In genomic region chr1:26787381-26787705, GRCh38 we compare ENCODE assay signal across 8 cellular contexts. TPM values are rescaled to one million over a fixed set of nuclear protein-coding genes. Genes with fewer than 3 reads are reported as not detected.
A peak's percentile ranks its signal among the peaks of the same experiment; 100 is the strongest.
DNase-seq lines count a peak whose midpoint lies in the region; ATAC-seq and TF ChIP-seq lines count a peak whose summit lies in the region.

No MANE protein-coding gene starts in this region.

- H3K27ac ChIP-seq in CD4-positive, alpha-beta memory T cell (ENCODE audit: low read depth, low read length): peak overlapping the region; percentile 90
- peak overlapping the region; percentile 90 to 98 (median 98) for H3K27ac ChIP-seq in esophagus muscularis mucosa (replicated peaks in 1 of 4)

- TF ChIP-seq CTCF in esophagus muscularis mucosa (IDR thresholded peaks at IDR 0.05): no peak

- peak; percentile 76 to 90 (median 78) for DNase-seq in CD4-positive, alpha-beta memory T cell
- peak; percentile 71 to 78 for DNase-seq in activated CD4-positive, alpha-beta T cell treated with anti-CD3 and anti-CD28 coated beads, Interleukin-2, amount 50 U/mL, for 48 hours
- DNase-seq in esophagus muscularis mucosa (ENCODE audit: extremely low spot score): no peak
- DNase-seq in occipital lobe (lab: John Stamatoyannopoulos, UW): peak; percentile 53
- no peak for DNase-seq in NCI-H2171 treated with DMSO at 0.1 percent for 48 hours (lab: John Stamatoyannopoulos, UW)
- DNase-seq in GM03348 (ENCODE audit: low spot score): no peak

- POLR2A ChIA-PET in CD4-positive, alpha-beta memory T cell (lab: Charles Lee; ENCODE audit: partially characterized antibody): interaction anchor here (0.7 to 13.8 kb wide), 30 partner anchors 9 to 504 kb away, joined by 3 to 595 read pairs (median 6); partner anchors contain the start of genes ARID1A, DHDDS, NUDC and SFN

- intact Hi-C loops in CD4-positive, alpha-beta memory T cell (cut with micrococcal nuclease): loop anchor here (1.0 to 2.0 kb wide), 2 partner anchors 15 to 43 kb away; no protein-coding TSS in a partner anchor
- intact Hi-C loops in esophagus muscularis mucosa (cut with DNase I): loop anchor here (5.0 to 10.0 kb wide), 2 partner anchors 63 to 110 kb away; no protein-coding TSS in a partner anchor

- peaks cover 0 to 3% (median 0%) of the 10 kb centered on the region in 8 donors for H3K9me3 Mint-ChIP-seq in CD4-positive, alpha-beta memory T cell

- no peaks in the 10 kb centered on the region for H3K9me3 ChIP-seq in CD4-positive, alpha-beta memory T cell (ENCODE audit: control insufficient read depth in 1 of 2, low read length in 2 of 2)
- no peaks in the 10 kb centered on the region for H3K9me3 ChIP-seq in esophagus muscularis mucosa

- 0% methylated on average over 11 of the region's 11 CpGs for WGBS in esophagus muscularis mucosa

- CTCF ChIA-PET in CD4-positive, alpha-beta memory T cell (lab: Charles Lee; ENCODE audit: partially characterized antibody): interaction anchor here (0.9 to 6.1 kb wide), 16 partner anchors 11 to 287 kb away, joined by 3 to 352 read pairs (median 28); partner anchors contain the start of gene ARID1A

- peak overlapping the region; percentile 87 to 88 for H3K4me3 ChIP-seq in CD4-positive, alpha-beta memory T cell (ENCODE audit: low read length in 2 of 2)
- H3K4me3 ChIP-seq in esophagus muscularis mucosa: peak overlapping the region; percentile 67 to 90 (median 72)

- ATAC-seq in GM19438 (IDR thresholded peaks at IDR 0.05; ENCODE audit: low read depth, unreplicated experiment): peak; percentile 39
- ATAC-seq in HG03558 (IDR thresholded peaks at IDR 0.05; ENCODE audit: extremely low read depth, unreplicated experiment): peak; percentile 28

- H3K4me1 ChIP-seq in CD4-positive, alpha-beta memory T cell (ENCODE audit: insufficient read depth, low read length): peaks cover 80% of the 10 kb centered on the region
- H3K4me1 ChIP-seq in esophagus muscularis mucosa: peaks cover 52 to 79% (median 64%) of the 10 kb centered on the region in 4 donors

- peaks cover 56 to 85% (median 75%) of the 10 kb centered on the region in 4 donors for H3K4me1 Mint-ChIP-seq in CD4-positive, alpha-beta memory T cell

- H3K36me3 ChIP-seq in CD4-positive, alpha-beta memory T cell (ENCODE audit: insufficient read depth, low read length): no peaks in the 10 kb centered on the region
- H3K36me3 ChIP-seq in esophagus muscularis mucosa: peaks cover 0 to 8% (median 0%) of the 10 kb centered on the region in 4 donors

- peak overlapping the region; percentile 98 to 100 (median 99) for H3K4me3 Mint-ChIP-seq in CD4-positive, alpha-beta memory T cell

- H3K27me3 Mint-ChIP-seq in CD4-positive, alpha-beta memory T cell: no peaks in the 10 kb centered on the region

- no peaks in the 10 kb centered on the region for H3K27me3 ChIP-seq in CD4-positive, alpha-beta memory T cell (ENCODE audit: insufficient read depth, low read length)
- no peaks in the 10 kb centered on the region for H3K27me3 ChIP-seq in esophagus muscularis mucosa

- TF ChIP-seq EP300 in esophagus muscularis mucosa (IDR thresholded peaks at IDR 0.05): no peak

- peak overlapping the region; percentile 99 to 100 (median 100) for H3K27ac Mint-ChIP-seq in CD4-positive, alpha-beta memory T cell

- H3K36me3 Mint-ChIP-seq in CD4-positive, alpha-beta memory T cell: peaks cover 3 to 30% of the 10 kb centered on the region in 2 donors

- TF ChIP-seq POLR2A in esophagus muscularis mucosa (IDR thresholded peaks at IDR 0.05; ENCODE audit: low read depth): no peak

RNA-seq across cellular contexts. Expression of gene PIGV, which starts 0.4 kb away (rescaled TPM):
- 10 to 100 TPM; 17.7 to 18.2 TPM for total RNA-seq in CD4-positive, alpha-beta memory T cell
- polyA plus RNA-seq in CD4-positive, alpha-beta memory T cell: 10 to 100 TPM in 1 of 2 donors, 1 to 10 TPM in 1; 7.9 to 13.2 TPM
- total RNA-seq in esophagus muscularis mucosa (10 to 100 TPM; 11.8 to 15.2 (median 13.7) TPM), occipital lobe (9.5 TPM)

RNA-seq across cellular contexts. Expression of gene ZDHHC18, which starts 39.1 kb away (rescaled TPM):
- 10 to 100 TPM; 54.9 to 56.4 TPM for total RNA-seq in CD4-positive, alpha-beta memory T cell
- polyA plus RNA-seq in CD4-positive, alpha-beta memory T cell: 10 to 100 TPM in 1 of 2 donors, 1 to 10 TPM in 1; 6.2 to 18.1 TPM
- 10 to 100 TPM in 3 of 4 donors, 1 to 10 TPM in 1; 9.6 to 31.7 (median 20.8) TPM for total RNA-seq in esophagus muscularis mucosa
- 19.2 TPM for total RNA-seq in occipital lobe

Comparison
In these comparisons a context has a peak if more than half of its experiments do, and no peak if none do; other contexts are left out.
1. DNase-seq: peak in CD4-positive, alpha-beta memory T cell (5 of 5), activated CD4-positive, alpha-beta T cell treated with anti-CD3 and anti-CD28 coated beads, Interleukin-2, amount 50 U/mL, for 48 hours (2 of 2) and occipital lobe (single experiment); none in esophagus muscularis mucosa (single experiment), NCI-H2171 treated with DMSO at 0.1 percent for 48 hours (single experiment) and GM03348 (single experiment).